Comparison of ENCODE assay signal across 21 cellular contexts in the genomic region with DNA sequence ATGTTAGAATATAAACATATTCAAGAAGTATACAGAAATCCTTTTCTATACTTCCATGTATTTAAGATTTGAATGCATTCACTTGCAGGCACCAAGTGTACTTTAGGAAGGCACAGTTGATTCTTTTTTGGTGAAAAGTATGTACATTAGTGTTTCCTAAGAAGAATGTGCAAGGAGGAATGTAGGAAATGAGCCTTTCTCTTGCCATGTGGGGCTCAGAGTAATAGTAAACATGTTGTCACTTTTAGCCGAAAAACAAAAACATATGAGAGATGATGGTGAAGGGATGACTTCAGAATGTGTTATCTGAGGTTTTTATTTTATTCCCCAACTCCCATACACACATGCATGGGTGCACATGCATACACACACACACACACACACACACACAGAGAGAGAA.
A peak's percentile ranks its signal among the peaks of the same experiment; 100 is the strongest.
DNase-seq lines count a peak whose midpoint lies in the region; ATAC-seq, FAIRE-seq and TF ChIP-seq lines count a peak whose summit lies in the region.
"Had no signal": no experiment of that assay in that cellular context is flagged by ENCODE, and none has a peak within 500 bp of the region (broad histone marks: within the 10 kb centered on the region; RNA-seq: fewer than 3 reads in every experiment).

No MANE protein-coding gene starts in this region.

- no peak for ATAC-seq in upper lobe of right lung
- no peak for ATAC-seq in GM21737 (IDR thresholded peaks at IDR 0.05; ENCODE audit: unreplicated experiment)

- no peak overlapping the region for H3K9ac ChIP-seq in astrocyte (ENCODE audit: low read length)

- H3K27me3 Mint-ChIP-seq in astrocyte (ENCODE audit: low read depth, unreplicated experiment): peaks cover 8% of the 10 kb centered on the region
- no peaks in the 10 kb centered on the region for H3K27me3 Mint-ChIP-seq in neural crest cell (ENCODE audit: low read depth)

- H3K4me3 ChIP-seq in HFF-Myc (replicated peaks; ENCODE audit: low read depth, low read length) (no peak overlapping the region), astrocyte (ENCODE audit: insufficient read depth, low read depth, low read length) (no peak overlapping the region), upper lobe of right lung (no peak overlapping the region)
- H3K4me3 ChIP-seq: HAP-1 had no signal

- intact Hi-C loops in upper lobe of right lung (cut with DNase I): no loop called here

- H3K27me3 ChIP-seq in astrocyte (ENCODE audit: insufficient read depth, low read length) (peaks cover 3% of the 10 kb centered on the region), upper lobe of right lung (no peaks in the 10 kb centered on the region)

- H3K4me1 Mint-ChIP-seq in astrocyte (ENCODE audit: low read depth, unreplicated experiment) (peaks cover 2% of the 10 kb centered on the region), neural crest cell (peaks cover 9% of the 10 kb centered on the region)

- peak; percentile 16 for DNase-seq in AG08395 (ENCODE audit: low spot score)
- DNase-seq in HFF-Myc (ENCODE audit: extremely low read depth, low read depth): peak; percentile 9
- DNase-seq in astrocyte (ENCODE audit: low read depth): no peak
- no peak for DNase-seq in neural crest cell (ENCODE audit: low read depth, low spot score)
- DNase-seq in upper lobe of right lung: no peak
- no peak for DNase-seq in HTR-8/SVneo (ENCODE audit: insufficient read length, low spot score)
- DNase-seq in DMS53 (lab: John Stamatoyannopoulos, UW): no peak
- DNase-seq: C1 segment of cervical spinal cord; Calu3; CD4-positive, alpha-beta memory T cell; COR-L47; DND-41; GOT3 had no signal

- H3K9me3 Mint-ChIP-seq in astrocyte (ENCODE audit: unreplicated experiment) (no peaks in the 10 kb centered on the region), neural crest cell (no peaks in the 10 kb centered on the region)
- H3K9me3 Mint-ChIP-seq: CD4-positive, alpha-beta memory T cell had no signal

- no peak overlapping the region for H3K27ac Mint-ChIP-seq in astrocyte (ENCODE audit: unreplicated experiment)
- peak overlapping the region; percentile 59 for H3K27ac Mint-ChIP-seq in neural crest cell (ENCODE audit: unreplicated experiment)

- no peaks in the 10 kb centered on the region for H3K36me3 ChIP-seq in astrocyte (ENCODE audit: insufficient read depth, low read length)
- no peaks in the 10 kb centered on the region for H3K36me3 ChIP-seq in upper lobe of right lung
- H3K36me3 ChIP-seq: HAP-1 had no signal

- no peaks in the 10 kb centered on the region for H3K9me3 ChIP-seq in astrocyte (ENCODE audit: insufficient read depth, low read depth, low read length)
- no peaks in the 10 kb centered on the region for H3K9me3 ChIP-seq in upper lobe of right lung
- H3K9me3 ChIP-seq: HAP-1 had no signal

- TF ChIP-seq CTCF in HFF-Myc (IDR thresholded peaks at IDR 0.05; ENCODE audit: low read depth, low read length, missing control alignments) (no peak), astrocyte (IDR thresholded peaks at IDR 0.05; ENCODE audit: insufficient read depth, low read depth, low read length) (no peak), neural crest cell (conservative IDR thresholded peaks at IDR 0.05) (no peak), upper lobe of right lung (IDR thresholded peaks at IDR 0.05) (no peak)

- H3K27ac ChIP-seq in astrocyte (ENCODE audit: low read depth, low read length): no peak overlapping the region
- H3K27ac ChIP-seq in upper lobe of right lung: no peak overlapping the region
- H3K27ac ChIP-seq: 22Rv1 had no signal

- H2AFZ ChIP-seq in astrocyte (ENCODE audit: low read depth, low read length): no peak overlapping the region

- no peaks in the 10 kb centered on the region for H4K20me1 ChIP-seq in astrocyte (ENCODE audit: insufficient read depth, low read length)

- no peaks in the 10 kb centered on the region for H3K79me2 ChIP-seq in astrocyte (ENCODE audit: insufficient read depth, low read length)

- no peaks in the 10 kb centered on the region for H3K36me3 Mint-ChIP-seq in astrocyte (ENCODE audit: low read depth, unreplicated experiment)
- no peaks in the 10 kb centered on the region for H3K36me3 Mint-ChIP-seq in neural crest cell (ENCODE audit: low read depth)
- H3K36me3 Mint-ChIP-seq: CD4-positive, alpha-beta memory T cell had no signal

- no peak overlapping the region for H3K4me2 ChIP-seq in astrocyte (ENCODE audit: low read length)

- no peak overlapping the region for H3K4me3 Mint-ChIP-seq in astrocyte (ENCODE audit: unreplicated experiment)
- H3K4me3 Mint-ChIP-seq in neural crest cell: no peak overlapping the region
- H3K4me3 Mint-ChIP-seq: CD4-positive, alpha-beta memory T cell had no signal

- FAIRE-seq in astrocyte (lab: Jason Lieb, UNC) (peak; percentile 49), HTR-8/SVneo (lab: Jason Lieb, UNC) (no peak)
- FAIRE-seq: A204.1, G401.6, GM12892, GM19239, H54 had no signal

- H3K4me1 ChIP-seq in astrocyte (ENCODE audit: insufficient read depth, low read length): no peaks in the 10 kb centered on the region
- no peaks in the 10 kb centered on the region for H3K4me1 ChIP-seq in upper lobe of right lung
- H3K4me1 ChIP-seq: HAP-1 had no signal

Comparison
In these comparisons a context has a peak if more than half of its experiments do, and no peak if none do; other contexts are left out.
1. DNase-seq: peak in AG08395 (single experiment) and HFF-Myc (single experiment); none in astrocyte (single experiment), neural crest cell (single experiment), upper lobe of right lung (single experiment), HTR-8/SVneo (single experiment) and DMS53 (single experiment).